ENCODE assay signal across 8 cellular contexts in genomic region chr7:14457567-14458453, GRCh38.
DNase-seq lines count a peak whose midpoint lies in the region; ATAC-seq, FAIRE-seq and TF ChIP-seq lines count a peak whose summit lies in the region.

No MANE protein-coding gene starts in this region.

- DNase-seq in GF-D8 (lab: John Stamatoyannopoulos, UW) (peak; percentile 16), NCI-H2081 (lab: John Stamatoyannopoulos, UW) (peak; percentile 89 to 92), cerebellum (ENCODE audit: low spot score) (peak; percentile 74), kidney (peak; percentile 64)
- DNase-seq in T-helper 2 cell treated with Interferon-gamma antibody and Interleukin-4, amounts not matched to agents 5 μg/mL and 100 μg/mL, for 36 hours (ENCODE audit: low spot score): peak; percentile 11
- peak; percentile 17 to 23 (median 18) for DNase-seq in stimulated activated CD4-positive, alpha-beta T cell treated with anti-CD3 and anti-CD28 coated beads, Interleukin-1b, Interleukin-23, amount 100 ng/mL, for 24 hours (ENCODE audit: low read depth in 4 of 4, low spot score in 1 of 4)

- H3K36me3 ChIP-seq in kidney (ENCODE audit: control insufficient read depth in 1 of 2, insufficient read depth in 2 of 2, low read length in 2 of 2): no peaks in the 10 kb centered on the region

- intact Hi-C loops in kidney (cut with DNase I): loop anchor here (10.0 kb wide), 1 partner anchor 1173 kb away; no protein-coding TSS in a partner anchor

- no peak overlapping the region for H3K4me3 Mint-ChIP-seq in T-helper 2 cell treated with Interferon-gamma antibody and Interleukin-4, amounts not matched to agents 5 μg/mL and 100 μg/mL, for 36 hours

- H3K9ac ChIP-seq in kidney (ENCODE audit: low read length in 2 of 2): no peak overlapping the region

- H3K9me3 Mint-ChIP-seq in T-helper 2 cell treated with Interferon-gamma antibody and Interleukin-4, amounts not matched to agents 5 μg/mL and 100 μg/mL, for 36 hours: no peaks in the 10 kb centered on the region

- no peaks in the 10 kb centered on the region for H3K4me1 ChIP-seq in kidney (ENCODE audit: control insufficient read depth in 1 of 2, insufficient read depth in 1 of 2, low read depth in 1 of 2, low read length in 2 of 2)

- H3K27ac Mint-ChIP-seq in T-helper 2 cell treated with Interferon-gamma antibody and Interleukin-4, amounts not matched to agents 5 μg/mL and 100 μg/mL, for 36 hours: no peak overlapping the region

- FAIRE-seq in kidney (lab: Jason Lieb, UNC): peak; percentile 62

- no peak overlapping the region for H3K27ac ChIP-seq in kidney (ENCODE audit: low read depth in 2 of 2, low read length in 2 of 2)

- ATAC-seq in HG02759 (IDR thresholded peaks at IDR 0.05; ENCODE audit: unreplicated experiment) (peak; percentile 76), GM21717 (IDR thresholded peaks at IDR 0.05; ENCODE audit: unreplicated experiment) (no peak)

- no peaks in the 10 kb centered on the region for H3K4me1 Mint-ChIP-seq in T-helper 2 cell treated with Interferon-gamma antibody and Interleukin-4, amounts not matched to agents 5 μg/mL and 100 μg/mL, for 36 hours (ENCODE audit: low read depth)

- H3K9me3 ChIP-seq in kidney (ENCODE audit: control insufficient read depth in 1 of 2, low read length in 2 of 2): no peaks in the 10 kb centered on the region

- H3K36me3 Mint-ChIP-seq in T-helper 2 cell treated with Interferon-gamma antibody and Interleukin-4, amounts not matched to agents 5 μg/mL and 100 μg/mL, for 36 hours (ENCODE audit: low read depth): no peaks in the 10 kb centered on the region

- H3K4me3 ChIP-seq in kidney (ENCODE audit: low read length in 2 of 2): peak overlapping the region; percentile 10 to 23

- H3K27me3 Mint-ChIP-seq in T-helper 2 cell treated with Interferon-gamma antibody and Interleukin-4, amounts not matched to agents 5 μg/mL and 100 μg/mL, for 36 hours (ENCODE audit: low read depth): no peaks in the 10 kb centered on the region

- TF ChIP-seq CTCF in kidney (IDR thresholded peaks at IDR 0.05; ENCODE audit: borderline replicate concordance, extremely low read depth, insufficient read depth): peak; percentile 74

Comparison
In these comparisons a context has a peak if more than half of its experiments do, and no peak if none do; other contexts are left out.
1. DNase-seq: peak in every context shown above with its lines; median percentile 90 in NCI-H2081; 74 in cerebellum; 64 in kidney; 18 in stimulated activated CD4-positive, alpha-beta T cell treated with anti-CD3 and anti-CD28 coated beads, Interleukin-1b, Interleukin-23, amount 100 ng/mL, for 24 hours; 16 in GF-D8; 11 in T-helper 2 cell treated with Interferon-gamma antibody and Interleukin-4, amounts not matched to agents 5 μg/mL and 100 μg/mL, for 36 hours.